ENCODE assay signal across 17 cellular contexts in the genomic region with DNA sequence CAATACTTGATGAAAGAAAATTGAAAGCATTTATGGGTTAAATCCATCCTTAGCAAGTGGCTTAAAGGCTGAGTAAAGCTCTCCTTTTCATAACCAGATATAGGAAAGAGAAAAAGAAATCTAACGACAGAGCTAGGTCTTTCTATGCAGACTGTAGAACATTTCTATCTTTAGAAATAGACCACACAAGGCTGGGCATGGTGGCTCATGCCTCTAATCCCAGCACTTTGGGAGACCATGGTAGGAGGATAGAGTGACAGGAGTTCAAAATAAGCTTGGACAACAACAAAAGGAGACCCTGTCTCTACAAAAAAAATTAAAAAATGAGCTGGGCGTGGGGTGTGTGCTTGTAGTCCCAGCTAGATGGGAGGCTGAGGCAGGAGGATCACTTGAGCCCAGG.
DNase-seq lines count a peak whose midpoint lies in the region; ATAC-seq and TF ChIP-seq lines count a peak whose summit lies in the region.
"Had no signal": no experiment of that assay in that cellular context is flagged by ENCODE, and none has a peak within 500 bp of the region (broad histone marks: within the 10 kb centered on the region; RNA-seq: fewer than 3 reads in every experiment).

No MANE protein-coding gene starts in this region.

- H3K27ac Mint-ChIP-seq in chondrocyte (ENCODE audit: unreplicated experiment) = peak overlapping the region; percentile 29
- H3K27ac Mint-ChIP-seq: B cell; CD4-positive, CD25-positive, alpha-beta regulatory T cell; CD8-positive, alpha-beta memory T cell had no signal

- TF ChIP-seq POLR2A in gastrocnemius medialis (IDR thresholded peaks at IDR 0.05) = no peak

- WGBS in right cardiac atrium = 65% methylated on average over 2 of the region's 2 CpGs

- DNase-seq in cardiac muscle cell (ENCODE audit: low read depth in 1 of 2, low spot score in 1 of 2) (no peak), right cardiac atrium (no peak), chondrocyte (ENCODE audit: low spot score) (no peak), gastrocnemius medialis (no peak)
- DNase-seq: C1 segment of cervical spinal cord; CD4-positive, CD25-positive, alpha-beta regulatory T cell; CD8-positive, alpha-beta memory T cell; COR-L47; DMS153; DMS79; GF-D8; GM23248 had no signal

- H3K4me1 ChIP-seq in cardiac muscle cell (ENCODE audit: low read depth) (peaks cover 8% of the 10 kb centered on the region), right cardiac atrium (ENCODE audit: control insufficient read depth, insufficient read depth, low read length) (no peaks in the 10 kb centered on the region), gastrocnemius medialis (peaks cover 13 to 28% of the 10 kb centered on the region in 2 donors)
- H3K4me1 ChIP-seq: HAP-1 had no signal

- TF ChIP-seq CTCF in cardiac muscle cell (IDR thresholded peaks at IDR 0.05; ENCODE audit: low read depth, low read length) (no peak), chondrocyte (IDR thresholded peaks at IDR 0.05) (no peak), gastrocnemius medialis (IDR thresholded peaks at IDR 0.05 in 4 of 5, conservative IDR thresholded peaks at IDR 0.05 in 1 of 5) (no peak)

- ATAC-seq in right cardiac atrium = no peak
- ATAC-seq in gastrocnemius medialis = peak; percentile 40 to 45
- no peak for ATAC-seq in GM18907 (IDR thresholded peaks at IDR 0.05; ENCODE audit: unreplicated experiment)
- ATAC-seq in GM19467 (IDR thresholded peaks at IDR 0.05; ENCODE audit: unreplicated experiment) = no peak
- ATAC-seq: HepG2 had no signal

- no peaks in the 10 kb centered on the region for H3K27me3 Mint-ChIP-seq in chondrocyte (ENCODE audit: low read depth)

- H3K27ac ChIP-seq in cardiac muscle cell (peak overlapping the region; percentile 61), right cardiac atrium (ENCODE audit: low read length) (no peak overlapping the region), gastrocnemius medialis (peak overlapping the region; percentile 35 to 61 (median 44))
- H3K27ac ChIP-seq: GM23248 had no signal

- no peak overlapping the region for H3K4me3 Mint-ChIP-seq in chondrocyte (ENCODE audit: unreplicated experiment)
- H3K4me3 Mint-ChIP-seq: B cell; CD4-positive, CD25-positive, alpha-beta regulatory T cell; CD8-positive, alpha-beta memory T cell had no signal

- H3K36me3 Mint-ChIP-seq in chondrocyte (ENCODE audit: low read depth) = peaks cover 31% of the 10 kb centered on the region
- H3K36me3 Mint-ChIP-seq: CD4-positive, CD25-positive, alpha-beta regulatory T cell had no signal

- H3K4me1 Mint-ChIP-seq in chondrocyte (ENCODE audit: low read depth) = peaks cover 21% of the 10 kb centered on the region
- H3K4me1 Mint-ChIP-seq: B cell; CD4-positive, CD25-positive, alpha-beta regulatory T cell; CD8-positive, alpha-beta memory T cell had no signal

- in situ Hi-C loops in gastrocnemius medialis (cut with MboI; ENCODE audit: low sequenced_read_pairs in 4 of 4) = no loop called here

- H3K9me3 ChIP-seq in cardiac muscle cell (ENCODE audit: low read depth) (no peaks in the 10 kb centered on the region), right cardiac atrium (ENCODE audit: control insufficient read depth, low read length) (no peaks in the 10 kb centered on the region), gastrocnemius medialis (no peaks in the 10 kb centered on the region)
- H3K9me3 ChIP-seq: HAP-1 had no signal

- H3K36me3 ChIP-seq in cardiac muscle cell = peaks cover 41% of the 10 kb centered on the region
- H3K36me3 ChIP-seq in gastrocnemius medialis = peaks cover 0 to 13% of the 10 kb centered on the region in 2 donors

- H3K4me3 ChIP-seq in cardiac muscle cell = no peak overlapping the region
- H3K4me3 ChIP-seq in right cardiac atrium (ENCODE audit: low read length) = no peak overlapping the region
- H3K4me3 ChIP-seq in gastrocnemius medialis = no peak overlapping the region
- H3K4me3 ChIP-seq: GM23248, HAP-1 had no signal

- H3K27me3 ChIP-seq in cardiac muscle cell (no peaks in the 10 kb centered on the region), right cardiac atrium (ENCODE audit: control insufficient read depth, insufficient read depth) (no peaks in the 10 kb centered on the region), gastrocnemius medialis (no peaks in the 10 kb centered on the region)

- peaks cover 10% of the 10 kb centered on the region for H3K9me3 Mint-ChIP-seq in chondrocyte (ENCODE audit: low read depth)

- intact Hi-C loops in right cardiac atrium (cut with DNase I) = no loop called here
- intact Hi-C loops in gastrocnemius medialis (cut with DNase I; ENCODE audit: low total_unique reads) = no loop called here

Comparison
In these comparisons a context has a peak if more than half of its experiments do, and no peak if none do; other contexts are left out.
1. ATAC-seq: peak in gastrocnemius medialis (2 of 2); none in right cardiac atrium (0 of 2), GM18907 (single experiment) and GM19467 (single experiment).